1 cellular context compared by ENCODE assay signal in the genomic region with DNA sequence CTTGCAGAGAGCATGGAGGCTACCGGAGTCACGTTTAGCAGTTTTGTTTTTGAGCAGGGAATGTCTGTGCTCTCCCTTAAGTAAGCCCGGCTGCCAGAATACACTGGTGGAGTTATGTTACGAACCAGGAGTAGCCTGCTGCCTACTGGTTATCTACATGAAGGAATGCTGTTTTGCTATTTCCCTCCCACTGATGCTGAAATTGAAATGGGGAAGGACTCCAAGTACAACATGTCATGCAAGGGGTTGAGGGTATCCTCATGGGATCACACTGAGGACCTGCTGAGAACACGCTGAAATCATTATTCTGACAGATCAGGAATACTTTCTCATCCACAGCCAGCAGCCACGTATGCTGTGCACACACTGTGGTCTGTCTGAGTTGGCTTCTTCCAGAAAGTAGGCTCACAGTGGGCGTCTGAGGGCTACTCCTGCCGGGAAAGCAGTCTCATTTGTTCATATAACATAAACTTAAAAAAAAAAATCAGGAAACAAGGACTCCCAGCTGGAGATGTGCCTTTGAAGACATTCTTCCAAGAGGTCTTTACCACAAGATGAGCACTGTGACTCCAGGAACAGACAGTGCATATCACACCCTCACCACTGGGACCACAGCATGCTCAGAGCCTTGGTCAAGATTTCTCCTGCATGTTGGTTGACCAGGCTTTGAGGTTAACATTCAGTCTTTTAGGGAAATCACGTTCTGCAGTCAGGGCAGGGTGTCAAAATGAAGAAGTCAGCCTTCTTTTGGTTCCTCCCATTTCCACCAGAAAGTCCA.
TF ChIP-seq lines count a peak whose summit lies in the region.

No MANE protein-coding gene starts in this region.

TF ChIP-seq in SK-N-SH, 30 proteins besides CTCF, POLR2A, EP300 and RAD21 (continued from another document):
- TF ChIP-seq, protein P1, sequence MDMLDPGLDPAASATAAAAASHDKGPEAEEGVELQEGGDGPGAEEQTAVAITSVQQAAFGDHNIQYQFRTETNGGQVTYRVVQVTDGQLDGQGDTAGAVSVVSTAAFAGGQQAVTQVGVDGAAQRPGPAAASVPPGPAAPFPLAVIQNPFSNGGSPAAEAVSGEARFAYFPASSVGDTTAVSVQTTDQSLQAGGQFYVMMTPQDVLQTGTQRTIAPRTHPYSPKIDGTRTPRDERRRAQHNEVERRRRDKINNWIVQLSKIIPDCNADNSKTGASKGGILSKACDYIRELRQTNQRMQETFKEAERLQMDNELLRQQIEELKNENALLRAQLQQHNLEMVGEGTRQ (IDR thresholded peaks at IDR 0.05; ENCODE audit: borderline replicate concordance, low read depth, low read length): no peak
TF ChIP-seq in SK-N-SH: peak in this region for 0.
